10 cellular contexts compared by ENCODE assay signal in the genomic region with DNA sequence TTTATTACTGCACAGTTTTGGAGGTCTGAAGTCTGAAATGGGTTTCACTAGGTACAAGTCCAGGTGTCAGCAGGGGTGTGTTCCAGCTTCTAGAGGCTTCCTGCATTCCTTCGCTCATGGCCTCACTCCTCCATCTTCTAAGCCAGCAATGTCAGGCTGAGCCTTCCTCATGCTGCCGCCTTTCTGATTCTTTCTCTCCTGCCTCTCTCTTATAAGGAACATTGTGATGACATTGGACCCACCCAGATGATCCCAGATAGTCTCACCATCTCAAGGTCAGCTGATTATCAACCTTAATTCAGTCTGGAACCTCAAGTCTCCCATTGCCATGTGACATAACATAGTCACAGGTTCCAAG.
DNase-seq lines count a peak whose midpoint lies in the region; ATAC-seq and TF ChIP-seq lines count a peak whose summit lies in the region.
"Had no signal": no experiment of that assay in that cellular context is flagged by ENCODE, and none has a peak within 500 bp of the region (broad histone marks: within the 10 kb centered on the region; RNA-seq: fewer than 3 reads in every experiment).

No MANE protein-coding gene starts in this region.

- H2BK12ac ChIP-seq in H9 (ENCODE audit: insufficient read length, low read depth, low read length): no peak overlapping the region

- CTCF ChIA-PET in activated CD8-positive, alpha-beta T cell treated with anti-CD3 and anti-CD28 coated beads for 36 hours (lab: Charles Lee): interaction anchor here (1.0 to 2.8 kb wide), 10 partner anchors 9 to 136 kb away, joined by 3 to 18 read pairs (median 6); no protein-coding TSS in a partner anchor

- WGBS in H9 (ENCODE audit: extremely low coverage, insufficient read length, low lambda C conversion rate): no CpG with 5 or more reads among the region's 2 CpGs

- intact Hi-C loops in activated CD8-positive, alpha-beta T cell treated with anti-CD3 and anti-CD28 coated beads for 36 hours (cut with micrococcal nuclease): loop anchor here (5.0 kb wide), 1 partner anchor 129 kb away; no protein-coding TSS in a partner anchor
- intact Hi-C loops in mucosa of descending colon (cut with DNase I, micrococcal nuclease): no loop called here

- DNase-seq in CD4-positive, CD25-positive, alpha-beta regulatory T cell: no peak
- DNase-seq in HFFc6 (no peak), mucosa of descending colon (no peak), HuH-7.5 (ENCODE audit: low spot score) (no peak), H9 (no peak), inferior parietal cortex (ENCODE audit: extremely low spot score) (no peak), NOMO-1 treated with DMSO at 0.1 percent for 48 hours (lab: John Stamatoyannopoulos, UW; ENCODE audit: unreplicated experiment) (no peak)
- no peak for DNase-seq in activated CD8-positive, alpha-beta T cell treated with anti-CD3 and anti-CD28 coated beads for 36 hours
- DNase-seq: Karpas-422 had no signal

- no peak overlapping the region for H2BK15ac ChIP-seq in H9 (ENCODE audit: low read depth, low read length)

- H2BK20ac ChIP-seq in H9 (ENCODE audit: low read depth, low read length, poor library complexity, severe bottlenecking): no peak overlapping the region

- POLR2A ChIA-PET in activated CD8-positive, alpha-beta T cell treated with anti-CD3 and anti-CD28 coated beads for 36 hours (lab: Charles Lee): interaction anchor here (0.8 to 1.6 kb wide), 9 partner anchors 8 to 244 kb away, joined by 3 to 5 read pairs (median 4); partner anchors contain the start of genes LCP1 and ZC3H13

- H3K23me2 ChIP-seq in H9 (ENCODE audit: insufficient read length, low read depth, low read length, poor library complexity, severe bottlenecking): no peaks in the 10 kb centered on the region

- H2BK5ac ChIP-seq in H9 (ENCODE audit: insufficient read length, low read length): no peak overlapping the region

- H3K18ac ChIP-seq in H9 (ENCODE audit: insufficient read length, low read depth, low read length): no peak overlapping the region

- peak overlapping the region; percentile 75 to 93 (median 88) for H3K27ac Mint-ChIP-seq in CD4-positive, CD25-positive, alpha-beta regulatory T cell
- peak overlapping the region; percentile 85 for H3K27ac Mint-ChIP-seq in HFFc6
- peak overlapping the region; percentile 94 for H3K27ac Mint-ChIP-seq in activated CD8-positive, alpha-beta T cell treated with anti-CD3 and anti-CD28 coated beads for 36 hours
- H3K27ac Mint-ChIP-seq in H9: no peak overlapping the region

- H3K27me3 Mint-ChIP-seq in CD4-positive, CD25-positive, alpha-beta regulatory T cell: peaks cover 21% of the 10 kb centered on the region
- H3K27me3 Mint-ChIP-seq in HFFc6 (ENCODE audit: insufficient read depth) (no peaks in the 10 kb centered on the region; the same call in 1 of the 2 replicates), H9 (ENCODE audit: low read depth) (peaks cover 1% of the 10 kb centered on the region)
- H3K27me3 Mint-ChIP-seq in activated CD8-positive, alpha-beta T cell treated with anti-CD3 and anti-CD28 coated beads for 36 hours: no peaks in the 10 kb centered on the region
- H3K27me3 Mint-ChIP-seq: naive B cell had no signal

- H3K9me3 Mint-ChIP-seq in CD4-positive, CD25-positive, alpha-beta regulatory T cell: peaks cover 0 to 5% (median 1%) of the 10 kb centered on the region in 7 donors
- no peaks in the 10 kb centered on the region; the same call in 1 of the 2 replicates for H3K9me3 Mint-ChIP-seq in HFFc6
- peaks cover 13% of the 10 kb centered on the region for H3K9me3 Mint-ChIP-seq in activated CD8-positive, alpha-beta T cell treated with anti-CD3 and anti-CD28 coated beads for 36 hours
- H3K9me3 Mint-ChIP-seq in H9: peaks cover 0 to 5% of the 10 kb centered on the region in 2 experiments; a peak in 2 of 5 replicates

- no peak overlapping the region for H3K14ac ChIP-seq in H9 (ENCODE audit: insufficient read depth, low read length)

- H3K4me2 ChIP-seq in H9 (ENCODE audit: insufficient read depth, insufficient read length, low read length): no peak overlapping the region

- H3K9me3 ChIP-seq in CD4-positive, CD25-positive, alpha-beta regulatory T cell (ENCODE audit: control insufficient read depth in 2 of 2, low read length in 2 of 2): peaks cover 4 to 7% of the 10 kb centered on the region in 2 experiments
- peaks cover 3% of the 10 kb centered on the region for H3K9me3 ChIP-seq in mucosa of descending colon
- no peaks in the 10 kb centered on the region for H3K9me3 ChIP-seq in H9 (ENCODE audit: control insufficient read depth, low read depth, low read length)

- no peaks in the 10 kb centered on the region for H3K36me3 Mint-ChIP-seq in CD4-positive, CD25-positive, alpha-beta regulatory T cell
- no peaks in the 10 kb centered on the region for H3K36me3 Mint-ChIP-seq in HFFc6 (ENCODE audit: low read depth)
- peaks cover 19% of the 10 kb centered on the region for H3K36me3 Mint-ChIP-seq in activated CD8-positive, alpha-beta T cell treated with anti-CD3 and anti-CD28 coated beads for 36 hours (ENCODE audit: low read depth)
- peaks cover 0 to 5% (median 0%) of the 10 kb centered on the region in 3 experiments; a peak in 3 of 7 replicates for H3K36me3 Mint-ChIP-seq in H9 (ENCODE audit: insufficient read depth in 1 of 3, low read depth in 3 of 3)
- H3K36me3 Mint-ChIP-seq: naive B cell had no signal

- ATAC-seq in CD4-positive, CD25-positive, alpha-beta regulatory T cell (ENCODE audit: low read depth in 2 of 2): peak in 1 of 2 donors; percentile 6
- no peak for ATAC-seq in activated CD8-positive, alpha-beta T cell treated with anti-CD3 and anti-CD28 coated beads for 36 hours
- peak; percentile 16 for ATAC-seq in mucosa of descending colon

- peak overlapping the region; percentile 69 for H3K27ac ChIP-seq in CD4-positive, CD25-positive, alpha-beta regulatory T cell (ENCODE audit: insufficient read depth, low read length, poor library complexity, severe bottlenecking)
- H3K27ac ChIP-seq in H9 (ENCODE audit: insufficient read length, low read depth, low read length): no peak overlapping the region

- H3T11ph ChIP-seq in H9 (ENCODE audit: low read length): no peak overlapping the region

- TF ChIP-seq CTCF in HFFc6 (IDR thresholded peaks at IDR 0.05): no peak
- no peak for TF ChIP-seq CTCF in activated CD8-positive, alpha-beta T cell treated with anti-CD3 and anti-CD28 coated beads for 36 hours (IDR thresholded peaks at IDR 0.05)
- TF ChIP-seq CTCF in mucosa of descending colon (IDR thresholded peaks at IDR 0.05): no peak
- TF ChIP-seq CTCF in H9 (conservative IDR thresholded peaks at IDR 0.05): no peak

- no peaks in the 10 kb centered on the region for H3K79me1 ChIP-seq in H9 (ENCODE audit: insufficient read depth, low read depth, low read length, poor library complexity, severe bottlenecking)

- H3K9ac ChIP-seq in H9 (ENCODE audit: extremely low read depth, insufficient read length, low read length): no peak overlapping the region

- no peaks in the 10 kb centered on the region for H3K36me3 ChIP-seq in CD4-positive, CD25-positive, alpha-beta regulatory T cell (ENCODE audit: control insufficient read depth, insufficient read depth, low read length)
- no peaks in the 10 kb centered on the region for H3K36me3 ChIP-seq in mucosa of descending colon (ENCODE audit: low read depth)

- no peak overlapping the region for H3K56ac ChIP-seq in H9 (ENCODE audit: insufficient read length, low read depth, low read length)

- no peak overlapping the region for H4K8ac ChIP-seq in H9 (replicated peaks; ENCODE audit: insufficient read length, low read depth, low read length)

- no peaks in the 10 kb centered on the region for H3K79me2 ChIP-seq in H9 (ENCODE audit: insufficient read depth, low read length)

- H3K4ac ChIP-seq in H9 (ENCODE audit: low read depth, low read length): no peak overlapping the region

- peaks cover 24% of the 10 kb centered on the region for H3K4me1 ChIP-seq in CD4-positive, CD25-positive, alpha-beta regulatory T cell (ENCODE audit: control insufficient read depth, insufficient read depth, low read length, poor library complexity, severe bottlenecking)
- H3K4me1 ChIP-seq in mucosa of descending colon (ENCODE audit: low read depth) (no peaks in the 10 kb centered on the region), H9 (ENCODE audit: insufficient read depth, low read length) (no peaks in the 10 kb centered on the region; the same call in 1 of the 2 replicates)

- H4K5ac ChIP-seq in H9 (ENCODE audit: insufficient read length, low read depth, low read length): no peak overlapping the region

- H3K4me3 ChIP-seq in CD4-positive, CD25-positive, alpha-beta regulatory T cell (ENCODE audit: low read depth, low read length): no peak overlapping the region
- H3K4me3 ChIP-seq in mucosa of descending colon: no peak overlapping the region

- H2AFZ ChIP-seq in H9 (ENCODE audit: low read length): no peak overlapping the region

- H3K4me1 Mint-ChIP-seq in CD4-positive, CD25-positive, alpha-beta regulatory T cell: peaks cover 0 to 41% (median 23%) of the 10 kb centered on the region in 4 donors
- H3K4me1 Mint-ChIP-seq in HFFc6 (ENCODE audit: low read depth): peaks cover 41% of the 10 kb centered on the region
- peaks cover 43% of the 10 kb centered on the region for H3K4me1 Mint-ChIP-seq in activated CD8-positive, alpha-beta T cell treated with anti-CD3 and anti-CD28 coated beads for 36 hours (ENCODE audit: low read depth)
- peaks cover 10% of the 10 kb centered on the region in 2 experiments for H3K4me1 Mint-ChIP-seq in H9

- H3K27me3 ChIP-seq in CD4-positive, CD25-positive, alpha-beta regulatory T cell (ENCODE audit: control insufficient read depth, insufficient read depth, low read length): peaks cover under 1% of the 10 kb centered on the region
- H3K27me3 ChIP-seq in H9 (ENCODE audit: insufficient read depth, low read length): no peaks in the 10 kb centered on the region

- H3K4me3 Mint-ChIP-seq in CD4-positive, CD25-positive, alpha-beta regulatory T cell: peak overlapping the region in 3 of 4 donors; percentile 8 to 69 (median 53)
- H3K4me3 Mint-ChIP-seq in HFFc6: no peak overlapping the region
- H3K4me3 Mint-ChIP-seq in activated CD8-positive, alpha-beta T cell treated with anti-CD3 and anti-CD28 coated beads for 36 hours: peak overlapping the region; percentile 52
- no peak overlapping the region for H3K4me3 Mint-ChIP-seq in H9

- no peaks in the 10 kb centered on the region for H4K20me1 ChIP-seq in H9 (ENCODE audit: control insufficient read depth, insufficient read depth, insufficient read length)

- H2AK5ac ChIP-seq in H9 (ENCODE audit: insufficient read length, low read length): no peak overlapping the region

- no peak overlapping the region for H4K91ac ChIP-seq in H9 (ENCODE audit: insufficient read length, low read depth, low read length)

- no peak overlapping the region for H3K23ac ChIP-seq in H9 (ENCODE audit: insufficient read length, low read depth, low read length)

- no peak overlapping the region for H2BK120ac ChIP-seq in H9 (ENCODE audit: low read depth, low read length, poor library complexity, severe bottlenecking)

Comparison
In these comparisons a context has a peak if more than half of its experiments do, and no peak if none do; other contexts are left out.
1. H3K27ac Mint-ChIP-seq: peak in CD4-positive, CD25-positive, alpha-beta regulatory T cell (3 of 3), HFFc6 (single experiment) and activated CD8-positive, alpha-beta T cell treated with anti-CD3 and anti-CD28 coated beads for 36 hours (single experiment); none in H9 (0 of 3).
2. H3K4me3 Mint-ChIP-seq: peak in CD4-positive, CD25-positive, alpha-beta regulatory T cell (3 of 4) and activated CD8-positive, alpha-beta T cell treated with anti-CD3 and anti-CD28 coated beads for 36 hours (single experiment); none in HFFc6 (single experiment) and H9 (0 of 2).